ENCODE assay signal across 18 cellular contexts in the genomic region with DNA sequence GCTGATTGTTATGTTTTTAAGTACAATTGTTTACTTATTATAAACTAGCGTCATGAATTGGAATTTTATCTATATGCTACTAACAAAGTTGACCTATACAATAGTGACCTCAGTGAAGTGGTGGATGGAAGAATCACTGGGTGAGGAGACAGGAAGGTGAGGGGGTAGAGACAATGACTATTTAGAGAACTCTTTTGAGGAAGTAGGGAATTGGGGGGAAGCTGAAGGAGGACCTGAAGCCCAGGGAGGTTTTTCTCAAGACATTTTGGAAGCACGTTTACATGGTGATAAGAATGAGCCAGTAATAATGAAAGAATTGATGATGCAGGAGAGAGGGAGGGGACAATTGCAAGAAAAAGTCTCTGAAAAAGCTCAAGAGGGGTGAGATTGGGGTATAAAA.
DNase-seq lines count a peak whose midpoint lies in the region; FAIRE-seq and TF ChIP-seq lines count a peak whose summit lies in the region.
"Had no signal": no experiment of that assay in that cellular context is flagged by ENCODE, and none has a peak within 500 bp of the region (broad histone marks: within the 10 kb centered on the region; RNA-seq: fewer than 3 reads in every experiment).

No MANE protein-coding gene starts in this region.

- H2BK12ac ChIP-seq in mesenchymal stem cell (ENCODE audit: low read length in 2 of 2) = no peak overlapping the region

- peaks cover 0 to 4% of the 10 kb centered on the region in 2 experiments for H3K27me3 ChIP-seq in mesenchymal stem cell (ENCODE audit: control insufficient read depth in 1 of 2, insufficient read depth in 1 of 2, low read length in 2 of 2)
- H3K27me3 ChIP-seq: BE2C had no signal

- no peak overlapping the region for H4K91ac ChIP-seq in mesenchymal stem cell (ENCODE audit: low read length)

- no peak for TF ChIP-seq CTCF in GM20000 (IDR thresholded peaks at IDR 0.05; ENCODE audit: extremely low read depth, missing control alignments)

- no peak overlapping the region for H3K9ac ChIP-seq in mesenchymal stem cell (ENCODE audit: low read length)

- no peak overlapping the region for H2BK5ac ChIP-seq in mesenchymal stem cell (ENCODE audit: low read depth, low read length, poor library complexity, severe bottlenecking)

- no peaks in the 10 kb centered on the region for H3K36me3 ChIP-seq in mesenchymal stem cell (ENCODE audit: control insufficient read depth in 1 of 2, insufficient read depth in 2 of 2, low read depth in 1 of 2, low read length in 2 of 2)
- H3K36me3 ChIP-seq: BE2C had no signal

- H2BK120ac ChIP-seq in mesenchymal stem cell (ENCODE audit: low read depth, low read length) = peak overlapping the region; percentile 5

- DNase-seq in Kasumi-1 (lab: John Stamatoyannopoulos, UW) (peak; percentile 10 to 23), SKM-1 treated with dmso at 0.1 percent for 144 hours (lab: John Stamatoyannopoulos, UW; ENCODE audit: unreplicated experiment) (peak; percentile 44), mesenchymal stem cell (no peak), H54 (ENCODE audit: insufficient read length, low spot score) (no peak), GM20000 (ENCODE audit: low spot score) (no peak), OCI-M2 (lab: John Stamatoyannopoulos, UW; ENCODE audit: unreplicated experiment) (no peak), activated gamma-delta T cell treated with Interleukin-2 at 50 U/mL for 16 hours (no peak)
- DNase-seq: BE2C; CD4-positive, alpha-beta memory T cell; COR-L47; DMS153; DMS79 treated with DMSO at 0.1 percent for 48 hours; EL had no signal

- H3K9me3 ChIP-seq in mesenchymal stem cell (ENCODE audit: control insufficient read depth, low read length) = no peaks in the 10 kb centered on the region
- H3K9me3 ChIP-seq: A549, BE2C had no signal

- peaks cover 2% of the 10 kb centered on the region for H3K4me1 ChIP-seq in mesenchymal stem cell (ENCODE audit: control insufficient read depth, insufficient read depth, low read depth, low read length)
- H3K4me1 ChIP-seq: A549, BE2C had no signal

- H4K8ac ChIP-seq in mesenchymal stem cell (ENCODE audit: low read length) = no peak overlapping the region

- no peak overlapping the region for H3K23ac ChIP-seq in mesenchymal stem cell (ENCODE audit: low read length in 2 of 2)

- no peak overlapping the region for H3K18ac ChIP-seq in mesenchymal stem cell (ENCODE audit: low read depth in 1 of 2, low read length in 2 of 2)

- no peak overlapping the region for H3K4me3 ChIP-seq in mesenchymal stem cell (ENCODE audit: insufficient read depth in 1 of 2, low read depth in 1 of 2, low read length in 2 of 2)
- H3K4me3 ChIP-seq: A549 had no signal

- H3K27ac ChIP-seq in mesenchymal stem cell (ENCODE audit: low read length, poor library complexity, severe bottlenecking) = no peak overlapping the region
- H3K27ac ChIP-seq: A549, C4-2B had no signal

- TF ChIP-seq POLR2A in H54 (IDR thresholded peaks at IDR 0.05; ENCODE audit: low read depth, low read length) = no peak

- no peak overlapping the region for H2AK5ac ChIP-seq in mesenchymal stem cell (ENCODE audit: low read length, severe bottlenecking)

- WGBS in mesenchymal stem cell = 39% methylated on average over 1 of the region's 2 CpGs

- no peak overlapping the region for H3K4me2 ChIP-seq in mesenchymal stem cell (ENCODE audit: low read length, poor library complexity, severe bottlenecking)
- H3K4me2 ChIP-seq: A549 had no signal

- H3K14ac ChIP-seq in mesenchymal stem cell (ENCODE audit: low read length in 2 of 2) = no peak overlapping the region

- no peak overlapping the region for H2BK15ac ChIP-seq in mesenchymal stem cell (ENCODE audit: low read depth, poor library complexity, severe bottlenecking)

- H3K79me1 ChIP-seq in mesenchymal stem cell (replicated peaks; ENCODE audit: low read length, poor library complexity, severe bottlenecking) = no peaks in the 10 kb centered on the region

- no peak overlapping the region for H2AFZ ChIP-seq in mesenchymal stem cell (ENCODE audit: low read depth, low read length)

- FAIRE-seq in H54 (lab: Jason Lieb, UNC) = no peak
- FAIRE-seq: A549, D721Med, G401.6, GM12892 had no signal

- H3K4ac ChIP-seq in mesenchymal stem cell (ENCODE audit: low read depth in 1 of 2, low read length in 2 of 2) = no peak overlapping the region

Comparison
In these comparisons a context has a peak if more than half of its experiments do, and no peak if none do; other contexts are left out.
1. DNase-seq: peak in Kasumi-1 (2 of 2) and SKM-1 treated with dmso at 0.1 percent for 144 hours (single experiment); none in mesenchymal stem cell (single experiment), H54 (single experiment), GM20000 (single experiment), OCI-M2 (single experiment) and activated gamma-delta T cell treated with Interleukin-2 at 50 U/mL for 16 hours (single experiment).